In genomic region chr9:89195149-89195797, GRCh38 we compare ENCODE assay signal across 29 cellular contexts.
"Had no signal": no experiment of that assay in that cellular context is flagged by ENCODE, and none has a peak within 500 bp of the region (broad histone marks: within the 10 kb centered on the region; RNA-seq: fewer than 3 reads in every experiment).

No MANE protein-coding gene starts in this region.

- H3K27ac Mint-ChIP-seq: natural killer cell; nephron; neural progenitor cell; progenitor cell of endocrine pancreas; stimulated activated memory B cell treated with anti-CD40 and anti-IgM and Interleukin-4, amounts not matched to agents 10 μg/mL and 1 μg/mL and 100 μg/mL, for 72 hours; stimulated activated naive CD8-positive, alpha-beta T cell treated with anti-CD3 and anti-CD28 coated beads, Interleukin-15, amount 100 ng/mL, for 72 hours had no signal

- H3K4me3 ChIP-seq: neural progenitor cell, ovary, psoas muscle, right lobe of liver, sigmoid colon, suprapubic skin, testis, tibial nerve, upper lobe of left lung, vagina had no signal

- H3K79me2 ChIP-seq: parathyroid adenoma had no signal

- DNase-seq: natural killer cell; occipital lobe; ovary; posterior cingulate gyrus; psoas muscle; right cardiac atrium; right lobe of liver; sigmoid colon; small intestine; stimulated activated CD4-positive, alpha-beta T cell treated with anti-CD3 and anti-CD28 coated beads, Interleukin-1b, Interleukin-23, amount 100 ng/mL, for 48 hours; stimulated activated CD4-positive, alpha-beta T cell treated with anti-CD3 and anti-CD28 coated beads, Interleukin-4, amount 100 ng/mL, for 1 hour; stimulated activated CD4-positive, alpha-beta T cell treated with anti-CD3 and anti-CD28 coated beads, Interleukin-4, amount 100 ng/mL, for 4 hours; stimulated activated CD8-positive, alpha-beta memory T cell treated with anti-CD3 and anti-CD28 coated beads, Interleukin-4, amount 100 ng/mL, for 48 hours; stimulated activated naive CD4-positive, alpha-beta T cell; stimulated activated naive CD8-positive, alpha-beta T cell treated with anti-CD3 and anti-CD28 coated beads, Interleukin-15, amount 100 ng/mL, for 72 hours; stimulated activated naive CD8-positive, alpha-beta T cell treated with anti-CD3 and anti-CD28 coated beads, Interleukin-15, Interleukin-2, amounts not matched to agents 100 U/mL and 50 U/mL, for 24 hours; substantia nigra; testis; trophoblast cell; upper lobe of left lung had no signal

- H3K4me1 Mint-ChIP-seq: natural killer cell; nephron; neural progenitor cell; stimulated activated memory B cell treated with anti-CD40 and anti-IgM and Interleukin-4, amounts not matched to agents 10 μg/mL and 1 μg/mL and 100 μg/mL, for 72 hours; stimulated activated naive CD8-positive, alpha-beta T cell treated with anti-CD3 and anti-CD28 coated beads, Interleukin-15, amount 100 ng/mL, for 72 hours had no signal

- FAIRE-seq: urothelium cell line had no signal

- H3K9me3 ChIP-seq: ovary, right lobe of liver, testis, vagina had no signal

- H2AFZ ChIP-seq: neural progenitor cell, parathyroid adenoma had no signal

- H3K36me3 ChIP-seq: neural progenitor cell, ovary, right lobe of liver, sigmoid colon, suprapubic skin, tibial nerve, upper lobe of left lung, vagina had no signal

- H3K27me3 ChIP-seq: neural progenitor cell, ovary, right lobe of liver, sigmoid colon, suprapubic skin, testis, tibial nerve, upper lobe of left lung, vagina had no signal

- H3K27ac ChIP-seq: neural progenitor cell, ovary, parathyroid adenoma, psoas muscle, right lobe of liver, sigmoid colon, suprapubic skin, testis, tibial nerve, upper lobe of left lung, vagina had no signal

- H3K4me3 Mint-ChIP-seq: natural killer cell; nephron; neural progenitor cell; stimulated activated memory B cell treated with anti-CD40 and anti-IgM and Interleukin-4, amounts not matched to agents 10 μg/mL and 1 μg/mL and 100 μg/mL, for 72 hours; stimulated activated naive CD8-positive, alpha-beta T cell treated with anti-CD3 and anti-CD28 coated beads, Interleukin-15, amount 100 ng/mL, for 72 hours had no signal

- H3K9ac ChIP-seq: neural progenitor cell, parathyroid adenoma had no signal

- H3K4me2 ChIP-seq: neural progenitor cell had no signal

- H3K27me3 Mint-ChIP-seq: progenitor cell of endocrine pancreas had no signal

- ATAC-seq: natural killer cell; psoas muscle; right cardiac atrium; right lobe of liver; stimulated activated memory B cell treated with anti-CD40 and anti-IgM and Interleukin-4, amounts not matched to agents 10 μg/mL and 1 μg/mL and 100 μg/mL, for 72 hours; stimulated activated naive CD8-positive, alpha-beta T cell treated with anti-CD3 and anti-CD28 coated beads, Interleukin-15, amount 100 ng/mL, for 72 hours; stimulated activated naive CD8-positive, alpha-beta T cell treated with anti-CD3 and anti-CD28 coated beads, Interleukin-15, Interleukin-2, amounts not matched to agents 100 U/mL and 50 U/mL, for 24 hours had no signal

- H3K4me1 ChIP-seq: neural progenitor cell, parathyroid adenoma, psoas muscle, right lobe of liver, sigmoid colon, suprapubic skin, testis, tibial nerve, upper lobe of left lung, vagina had no signal
